ENCODE assay signal across 24 cellular contexts in genomic region chr5:7565559-7565958, GRCh38.
"Had no signal": no experiment of that assay in that cellular context is flagged by ENCODE, and none has a peak within 500 bp of the region (broad histone marks: within the 10 kb centered on the region; RNA-seq: fewer than 3 reads in every experiment).

No MANE protein-coding gene starts in this region.

- H3K27ac ChIP-seq: brain microvascular endothelial cell, SJCRH30, SK-N-MC had no signal

- H3K4me3 ChIP-seq: SJCRH30, SK-N-MC had no signal

- H3K27me3 ChIP-seq: brain microvascular endothelial cell, SJCRH30 had no signal

- H3K9me3 ChIP-seq: SJCRH30 had no signal

- ATAC-seq: activated CD8-positive, alpha-beta T cell treated with anti-CD3 and anti-CD28 coated beads for 36 hours; activated T-cell treated with anti-CD3 and anti-CD28 coated beads, Interleukin-2, amount 50 U/mL, for 72 hours; activated T-helper 17 cell treated with anti-CD3 and anti-CD28 coated beads, Interleukin-2, amount 50 U/mL, for 72 hours had no signal

- DNase-seq: activated CD4-positive, alpha-beta T cell treated with anti-CD3 and anti-CD28 coated beads, Interleukin-2, amount 10 ng/mL, durations not matched to agents 24 days and 14 days; activated CD4-positive, alpha-beta T cell treated with anti-CD3 and anti-CD28 coated beads, Interleukin-2, amount 50 U/mL, for 4 hours; activated CD8-positive, alpha-beta T cell treated with anti-CD3 and anti-CD28 coated beads for 36 hours; activated effector memory CD4-positive, alpha-beta T cell treated with anti-CD3 and anti-CD28 coated beads, Interleukin-2, amount 50 U/mL, for 16 hours; activated naive CD4-positive, alpha-beta T cell; activated naive CD4-positive, alpha-beta T cell treated with anti-CD3 and anti-CD28 coated beads, Interleukin-2, amount 50 U/mL, for 16 hours; activated naive CD8-positive, alpha-beta T cell treated with anti-CD3 and anti-CD28 coated beads for 36 hours; activated T-cell treated with anti-CD3 and anti-CD28 coated beads, Interleukin-2, amount 50 U/mL, for 1 hour; activated T-cell treated with anti-CD3 and anti-CD28 coated beads, Interleukin-2, amount 50 U/mL, for 72 hours; amniotic stem cell; aorta; brain microvascular endothelial cell; central memory CD4-positive, alpha-beta T cell; NCI-H1105; NCI-H1417 treated with DMSO at 0.1 percent for 48 hours; NCI-H2029; NCI-H510A; NCI-H69; OCI-M1; SHP77; SJCRH30; T1000 had no signal

- H3K4me1 ChIP-seq: SJCRH30 had no signal

- H3K36me3 ChIP-seq: brain microvascular endothelial cell, SJCRH30 had no signal
